Comparison of ENCODE assay signal across 21 cellular contexts in the genomic region with DNA sequence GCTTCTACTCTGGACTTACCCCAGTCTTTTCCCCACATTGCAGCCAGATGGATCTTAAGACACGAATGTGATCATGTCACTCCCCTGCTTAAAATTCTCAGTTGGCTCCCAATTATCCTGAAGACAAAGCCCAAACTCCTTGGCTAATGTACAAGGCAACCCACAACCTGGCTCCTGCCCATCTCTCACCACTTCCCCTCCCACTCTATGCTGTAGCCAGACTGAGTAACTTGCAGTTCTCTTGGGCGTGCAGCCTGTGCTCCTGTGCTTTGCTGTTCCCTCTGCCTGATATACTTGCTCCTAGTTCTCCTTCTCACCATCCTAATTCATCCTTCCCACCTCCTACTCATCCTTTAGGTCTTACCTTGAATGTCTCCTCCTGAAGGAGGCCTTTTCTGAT. TPM values are rescaled to one million over a fixed set of nuclear protein-coding genes. Genes with fewer than 3 reads are reported as not detected.
DNase-seq lines count a peak whose midpoint lies in the region; ATAC-seq and TF ChIP-seq lines count a peak whose summit lies in the region.
"Had no signal": no experiment of that assay in that cellular context is flagged by ENCODE, and none has a peak within 500 bp of the region (broad histone marks: within the 10 kb centered on the region; RNA-seq: fewer than 3 reads in every experiment).

No MANE protein-coding gene starts in this region.

- no peak overlapping the region for H3K4me3 ChIP-seq in RWPE2 (ENCODE audit: severe bottlenecking)
- H3K4me3 ChIP-seq in fibroblast of pulmonary artery (replicated peaks; ENCODE audit: low read depth, low read length) = no peak overlapping the region
- H3K4me3 ChIP-seq in uterus = no peak overlapping the region
- H3K4me3 ChIP-seq: gastroesophageal sphincter, upper lobe of left lung had no signal

- TF ChIP-seq CTCF in RWPE2 (IDR thresholded peaks at IDR 0.05; ENCODE audit: poor library complexity, severe bottlenecking) (no peak), fibroblast of pulmonary artery (IDR thresholded peaks at IDR 0.05; ENCODE audit: low read length, missing control alignments) (no peak), uterus (IDR thresholded peaks at IDR 0.05) (no peak)

- H3K9me3 ChIP-seq in RWPE2 (ENCODE audit: severe bottlenecking) (no peaks in the 10 kb centered on the region), uterus (no peaks in the 10 kb centered on the region)
- H3K9me3 ChIP-seq: gastroesophageal sphincter, upper lobe of left lung had no signal

- H3K36me3 ChIP-seq in RWPE2 (ENCODE audit: low read depth) = no peaks in the 10 kb centered on the region
- no peaks in the 10 kb centered on the region for H3K36me3 ChIP-seq in uterus
- H3K36me3 ChIP-seq: gastroesophageal sphincter, upper lobe of left lung had no signal

- no peak for ATAC-seq in RWPE2 (ENCODE audit: low read depth)
- ATAC-seq in HG02870 (IDR thresholded peaks at IDR 0.05; ENCODE audit: unreplicated experiment) = no peak
- no peak for ATAC-seq in HG02884 (IDR thresholded peaks at IDR 0.05; ENCODE audit: unreplicated experiment)
- ATAC-seq in GM19455 (IDR thresholded peaks at IDR 0.05; ENCODE audit: unreplicated experiment) = no peak
- ATAC-seq: gastroesophageal sphincter, left colon had no signal

- H3K27ac ChIP-seq in RWPE2 (ENCODE audit: poor library complexity, severe bottlenecking) = no peak overlapping the region
- H3K27ac ChIP-seq in uterus = no peak overlapping the region
- H3K27ac ChIP-seq: epithelial cell of prostate, gastroesophageal sphincter, RWPE1, upper lobe of left lung had no signal

- H3K27me3 ChIP-seq in RWPE2 (ENCODE audit: insufficient read depth, poor library complexity, severe bottlenecking) (no peaks in the 10 kb centered on the region), uterus (no peaks in the 10 kb centered on the region)
- H3K27me3 ChIP-seq: upper lobe of left lung had no signal

- intact Hi-C loops in uterus (cut with DNase I; ENCODE audit: low total_unique reads) = no loop called here

- no peaks in the 10 kb centered on the region for H3K4me1 ChIP-seq in RWPE2 (ENCODE audit: insufficient read depth, poor library complexity, severe bottlenecking)
- no peaks in the 10 kb centered on the region for H3K4me1 ChIP-seq in uterus
- H3K4me1 ChIP-seq: gastroesophageal sphincter, upper lobe of left lung had no signal

- DNase-seq in GM03348 (ENCODE audit: low spot score) = peak; percentile 76
- DNase-seq in RWPE2 (ENCODE audit: low spot score) = peak; percentile 6
- peak; percentile 14 for DNase-seq in fibroblast of pulmonary artery (ENCODE audit: low read depth)
- DNase-seq in pons (ENCODE audit: low spot score) = peak; percentile 4
- DNase-seq in uterus = no peak
- DNase-seq: activated CD4-positive, alpha-beta T cell treated with anti-CD3 and anti-CD28 coated beads for 1 hour; activated naive CD8-positive, alpha-beta T cell treated with anti-CD3 and anti-CD28 coated beads, Interleukin-2, amount 10 ng/mL, durations not matched to agents 7 days and 5 days; DMS79; HFFc6; left colon; NCI-H1105; NCI-H2107; NCI-H510A treated with DMSO at 0.1 percent for 48 hours; upper lobe of left lung had no signal

- TF ChIP-seq POLR2A in uterus (IDR thresholded peaks at IDR 0.05) = no peak

RNA-seq across cellular contexts. Expression of a gene that starts 56.2 kb away (rescaled TPM):
- total RNA-seq in uterus = 1 to 10 TPM in 3 of 4 donors, not detected in 1; 3.5 to 7.2 (median 4.0) TPM
- total RNA-seq: activated T-helper 1 cell treated with anti-CD3 and anti-CD28 coated beads, Interleukin-12 subunit alpha, Interleukin-12 subunit beta, Interleukin-2, Interleukin-4 antibody, amounts not matched to agents 30 ng/mL and 10 ng/mL and 1 ng/mL, durations not matched to agents 14 hours and 24 hours and 36 hours; HFFc6 had no signal

Comparison
In these comparisons a context has a peak if more than half of its experiments do, and no peak if none do; other contexts are left out.
1. DNase-seq: peak in GM03348 (single experiment), RWPE2 (single experiment), fibroblast of pulmonary artery (single experiment) and pons (single experiment); none in uterus (0 of 2).